8 cellular contexts compared by ENCODE assay signal in the genomic region with DNA sequence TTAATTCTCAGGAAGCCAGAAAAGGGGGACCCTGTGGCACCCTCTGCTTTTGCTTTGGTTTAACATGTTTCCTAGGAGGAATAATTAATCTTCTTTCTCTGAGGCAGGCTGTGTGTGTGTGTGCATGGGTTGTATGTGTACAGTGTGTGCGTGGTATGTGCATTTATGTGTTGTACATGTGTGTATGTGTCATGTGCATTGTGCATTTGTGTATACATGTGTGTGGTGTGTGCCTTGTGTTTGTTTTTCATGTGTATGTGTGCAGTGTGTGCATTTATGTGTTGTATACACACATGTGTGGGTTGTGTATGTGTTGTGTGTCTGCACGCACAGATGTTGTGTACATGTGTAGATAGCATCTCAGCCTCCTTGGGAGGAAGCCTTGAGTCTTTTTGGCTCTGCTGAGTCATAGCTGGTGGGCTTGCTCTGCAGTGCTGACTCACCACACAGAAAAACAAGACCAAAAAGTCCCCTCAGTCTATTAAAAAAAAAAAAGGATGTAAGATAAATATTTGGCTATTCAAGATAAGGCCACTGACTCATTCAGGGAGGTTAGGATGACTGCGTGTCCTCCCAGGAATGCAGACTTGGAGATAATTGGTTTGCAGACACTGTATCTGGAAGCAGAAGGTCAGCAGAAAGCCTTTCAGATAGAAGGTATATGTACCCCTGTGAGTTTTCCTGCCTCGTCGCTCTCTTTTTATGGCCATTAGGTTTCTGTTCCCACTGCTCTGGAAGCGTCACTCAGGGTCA. TPM values are rescaled to one million over a fixed set of nuclear protein-coding genes. Genes with fewer than 3 reads are reported as not detected.
DNase-seq lines count a peak whose midpoint lies in the region; ATAC-seq, FAIRE-seq and TF ChIP-seq lines count a peak whose summit lies in the region.

No MANE protein-coding gene starts in this region.

- no peak for TF ChIP-seq CTCF in D721Med (IDR thresholded peaks at IDR 0.05; ENCODE audit: insufficient read depth, missing control alignments)

- DNase-seq in Daoy (ENCODE audit: low read depth) (peak; percentile 99), SW480 (ENCODE audit: low spot score) (peak; percentile 69), dermis microvascular lymphatic vessel endothelial cell (ENCODE audit: low read depth in 2 of 2) (peak; percentile 65 to 99), myocyte (ENCODE audit: low read depth) (peak; percentile 72), D721Med (ENCODE audit: insufficient read length, low spot score) (no peak), NCI-H345 (lab: John Stamatoyannopoulos, UW) (no peak)

- ATAC-seq in HG02885 (IDR thresholded peaks at IDR 0.05; ENCODE audit: poor library complexity, unreplicated experiment): peak; percentile 48
- no peak for ATAC-seq in HG02970 (IDR thresholded peaks at IDR 0.05; ENCODE audit: low FRiP score, unreplicated experiment)

- FAIRE-seq in D721Med (lab: Jason Lieb, UNC): no peak

RNA-seq across cellular contexts. Expression of gene SYNJ2, which starts 58.6 kb away (rescaled TPM):
- total RNA-seq in Daoy (2014; rRNA removed; shearing (Covaris generic)): 155 and 177 TPM in 2 replicates
- total RNA-seq in dermis microvascular lymphatic vessel endothelial cell (22.6 and 24.7 TPM in 2 replicates), myocyte (11.4 and 14.2 TPM in 2 replicates)
- 18.1 TPM for polyA plus RNA-seq in myocyte (2012)

Comparison
In these comparisons a context has a peak if more than half of its experiments do, and no peak if none do; other contexts are left out.
1. DNase-seq: peak in Daoy (single experiment), SW480 (single experiment), dermis microvascular lymphatic vessel endothelial cell (2 of 2) and myocyte (single experiment); none in D721Med (single experiment) and NCI-H345 (single experiment).